ENCODE assay signal across 36 cellular contexts in genomic region chr4:14339715-14340114, GRCh38.
"Had no signal": no experiment of that assay in that cellular context is flagged by ENCODE, and none has a peak within 500 bp of the region (broad histone marks: within the 10 kb centered on the region; RNA-seq: fewer than 3 reads in every experiment).

No MANE protein-coding gene starts in this region.

- H3K9me3 Mint-ChIP-seq: activated B cell treated with CpG ODN at 0.5 μM for 24 hours; activated CD4-positive, alpha-beta memory T cell treated with anti-CD3 and anti-CD28 coated beads for 36 hours; activated CD4-positive, alpha-beta T cell treated with anti-CD3 and anti-CD28 coated beads, Interleukin-2, amount 10 ng/mL, durations not matched to agents 24 days and 14 days; activated CD8-positive, alpha-beta T cell treated with anti-CD3 and anti-CD28 coated beads for 36 hours; activated naive CD4-positive, alpha-beta T cell treated with anti-CD3 and anti-CD28 coated beads for 36 hours; activated naive CD4-positive, alpha-beta T cell treated with anti-CD3 and anti-CD28 coated beads, Interleukin-2, amount 50 U/mL, for 72 hours; activated naive CD8-positive, alpha-beta T cell treated with anti-CD3 and anti-CD28 coated beads for 36 hours; activated T-cell treated with anti-CD3 and anti-CD28 coated beads, Interleukin-2, amount 50 U/mL, for 4 hours; activated T-helper 1 cell treated with anti-CD3 and anti-CD28 coated beads, Interleukin-12 subunit alpha, Interleukin-12 subunit beta, Interleukin-2, Interleukin-4 antibody, amounts not matched to agents 30 ng/mL and 10 ng/mL and 1 ng/mL, durations not matched to agents 14 hours and 24 hours and 36 hours; activated T-helper 17 cell treated with anti-CD3 and anti-CD28 coated beads, Interleukin-2, amount 50 U/mL, for 72 hours; T-helper 1 cell treated with Interleukin-12 subunit alpha and Interleukin-12 subunit beta and Interleukin-4 antibody, amounts not matched to agents 30 μg/mL and 1 μg/mL, for 36 hours; T-helper 2 cell treated with Interferon-gamma antibody and Interleukin-4, amounts not matched to agents 5 μg/mL and 100 μg/mL, for 36 hours had no signal

- H3K9me3 ChIP-seq: adrenal gland, body of pancreas, breast epithelium had no signal

- ATAC-seq: activated CD8-positive, alpha-beta T cell treated with anti-CD3 and anti-CD28 coated beads for 36 hours; activated naive CD4-positive, alpha-beta T cell treated with anti-CD3 and anti-CD28 coated beads, Interleukin-2, amount 50 U/mL, for 72 hours; activated T-cell treated with anti-CD3 and anti-CD28 coated beads, Interleukin-2, amount 50 U/mL, for 4 hours; activated T-cell treated with anti-CD3 and anti-CD28 coated beads, Interleukin-2, amount 50 U/mL, for 72 hours; activated T-helper 17 cell treated with anti-CD3 and anti-CD28 coated beads, Interleukin-2, amount 50 U/mL, for 72 hours; body of pancreas had no signal

- H3K4me1 Mint-ChIP-seq: activated CD4-positive, alpha-beta T cell treated with anti-CD3 and anti-CD28 coated beads, Interleukin-2, amount 10 ng/mL, durations not matched to agents 24 days and 14 days; activated naive CD8-positive, alpha-beta T cell treated with anti-CD3 and anti-CD28 coated beads for 36 hours; activated T-helper 17 cell treated with anti-CD3 and anti-CD28 coated beads, Interleukin-2, amount 50 U/mL, for 72 hours had no signal

- H3K4me1 ChIP-seq: adrenal gland, body of pancreas, breast epithelium had no signal

- H3K36me3 ChIP-seq: adrenal gland, brain microvascular endothelial cell, breast epithelium had no signal

- H3K4me3 Mint-ChIP-seq: activated B cell treated with CpG ODN at 0.5 μM for 24 hours; activated CD4-positive, alpha-beta memory T cell treated with anti-CD3 and anti-CD28 coated beads for 36 hours; activated CD4-positive, alpha-beta T cell treated with anti-CD3 and anti-CD28 coated beads, Interleukin-2, amount 10 ng/mL, durations not matched to agents 24 days and 14 days; activated CD8-positive, alpha-beta T cell treated with anti-CD3 and anti-CD28 coated beads for 36 hours; activated naive CD4-positive, alpha-beta T cell treated with anti-CD3 and anti-CD28 coated beads for 36 hours; activated naive CD8-positive, alpha-beta T cell treated with anti-CD3 and anti-CD28 coated beads for 36 hours; activated T-cell treated with anti-CD3 and anti-CD28 coated beads, Interleukin-2, amount 50 U/mL, for 4 hours; activated T-cell treated with anti-CD3 and anti-CD28 coated beads, Interleukin-2, amount 50 U/mL, for 72 hours; activated T-helper 1 cell treated with anti-CD3 and anti-CD28 coated beads, Interleukin-12 subunit alpha, Interleukin-12 subunit beta, Interleukin-2, Interleukin-4 antibody, amounts not matched to agents 30 ng/mL and 10 ng/mL and 1 ng/mL, durations not matched to agents 14 hours and 24 hours and 36 hours; activated T-helper 17 cell treated with anti-CD3 and anti-CD28 coated beads, Interleukin-2, amount 50 U/mL, for 72 hours; T-helper 1 cell treated with Interleukin-12 subunit alpha and Interleukin-12 subunit beta and Interleukin-4 antibody, amounts not matched to agents 30 μg/mL and 1 μg/mL, for 36 hours; T-helper 2 cell treated with Interferon-gamma antibody and Interleukin-4, amounts not matched to agents 5 μg/mL and 100 μg/mL, for 36 hours had no signal

- H3K27me3 ChIP-seq: adrenal gland, body of pancreas, brain microvascular endothelial cell, breast epithelium had no signal

- H3K27ac ChIP-seq: adrenal gland, body of pancreas, brain microvascular endothelial cell, breast epithelium, VCaP had no signal

- H3K27ac Mint-ChIP-seq: activated B cell treated with CpG ODN at 0.5 μM for 24 hours; activated CD4-positive, alpha-beta memory T cell treated with anti-CD3 and anti-CD28 coated beads for 36 hours; activated CD4-positive, alpha-beta T cell treated with anti-CD3 and anti-CD28 coated beads, Interleukin-2, amount 10 ng/mL, durations not matched to agents 24 days and 14 days; activated CD8-positive, alpha-beta T cell treated with anti-CD3 and anti-CD28 coated beads for 36 hours; activated naive CD4-positive, alpha-beta T cell treated with anti-CD3 and anti-CD28 coated beads for 36 hours; activated naive CD4-positive, alpha-beta T cell treated with anti-CD3 and anti-CD28 coated beads, Interleukin-2, amount 50 U/mL, for 72 hours; activated naive CD8-positive, alpha-beta T cell treated with anti-CD3 and anti-CD28 coated beads for 36 hours; activated T-cell treated with anti-CD3 and anti-CD28 coated beads, Interleukin-2, amount 50 U/mL, for 72 hours; activated T-helper 1 cell treated with anti-CD3 and anti-CD28 coated beads, Interleukin-12 subunit alpha, Interleukin-12 subunit beta, Interleukin-2, Interleukin-4 antibody, amounts not matched to agents 30 ng/mL and 10 ng/mL and 1 ng/mL, durations not matched to agents 14 hours and 24 hours and 36 hours; activated T-helper 17 cell treated with anti-CD3 and anti-CD28 coated beads, Interleukin-2, amount 50 U/mL, for 72 hours; T-helper 1 cell treated with Interleukin-12 subunit alpha and Interleukin-12 subunit beta and Interleukin-4 antibody, amounts not matched to agents 30 μg/mL and 1 μg/mL, for 36 hours; T-helper 2 cell treated with Interferon-gamma antibody and Interleukin-4, amounts not matched to agents 5 μg/mL and 100 μg/mL, for 36 hours had no signal

- DNase-seq: activated B cell treated with CpG ODN at 0.5 μM for 24 hours; activated CD4-positive, alpha-beta memory T cell treated with anti-CD3 and anti-CD28 coated beads for 36 hours; activated CD4-positive, alpha-beta T cell treated with anti-CD3 and anti-CD28 coated beads for 4 hours; activated CD4-positive, alpha-beta T cell treated with anti-CD3 and anti-CD28 coated beads, Interleukin-2, amount 10 ng/mL, durations not matched to agents 24 days and 14 days; activated CD4-positive, alpha-beta T cell treated with anti-CD3 and anti-CD28 coated beads, Interleukin-2, amount 50 U/mL, for 1 hour; activated CD4-positive, alpha-beta T cell treated with anti-CD3 and anti-CD28 coated beads, Interleukin-2, amount 50 U/mL, for 4 hours; activated CD4-positive, CD25-positive, alpha-beta regulatory T cell treated with anti-CD3 and anti-CD28 coated beads, Interleukin-2, amount 50 U/mL, for 72 hours; activated CD8-positive, alpha-beta memory T cell treated with anti-CD3 and anti-CD28 coated beads, Interleukin-2, amount 50 U/mL, for 4 hours; activated CD8-positive, alpha-beta T cell treated with anti-CD3 and anti-CD28 coated beads for 36 hours; activated effector memory CD4-positive, alpha-beta T cell treated with anti-CD3 and anti-CD28 coated beads, Interleukin-2, amount 50 U/mL, for 16 hours; activated gamma-delta T cell treated with Interleukin-2 at 50 U/mL for 16 hours; activated naive CD4-positive, alpha-beta T cell; activated naive CD4-positive, alpha-beta T cell treated with anti-CD3 and anti-CD28 coated beads for 36 hours; activated naive CD4-positive, alpha-beta T cell treated with anti-CD3 and anti-CD28 coated beads, Interleukin-2, amount 50 U/mL, for 16 hours; activated naive CD8-positive, alpha-beta T cell treated with anti-CD3 and anti-CD28 coated beads for 36 hours; activated T-cell treated with anti-CD3 and anti-CD28 coated beads for 4 hours; activated T-cell treated with anti-CD3 and anti-CD28 coated beads, Interleukin-2, amount 50 U/mL, for 1 hour; activated T-cell treated with anti-CD3 and anti-CD28 coated beads, Interleukin-2, amount 50 U/mL, for 4 hours; activated T-cell treated with anti-CD3 and anti-CD28 coated beads, Interleukin-2, amount 50 U/mL, for 72 hours; adrenal gland; amniotic stem cell; aorta; body of pancreas; brain microvascular endothelial cell; central memory CD4-positive, alpha-beta T cell; T-helper 2 cell; T-helper 9 cell had no signal

- FAIRE-seq: astrocyte, TTC549 had no signal

- H3K27me3 Mint-ChIP-seq: activated B cell treated with CpG ODN at 0.5 μM for 24 hours; activated CD4-positive, alpha-beta memory T cell treated with anti-CD3 and anti-CD28 coated beads for 36 hours; activated CD4-positive, alpha-beta T cell treated with anti-CD3 and anti-CD28 coated beads, Interleukin-2, amount 10 ng/mL, durations not matched to agents 24 days and 14 days; activated CD8-positive, alpha-beta T cell treated with anti-CD3 and anti-CD28 coated beads for 36 hours had no signal

- H3K4me3 ChIP-seq: adrenal gland, body of pancreas, breast epithelium had no signal
